Comparison of ENCODE assay signal across 26 cellular contexts in the genomic region with DNA sequence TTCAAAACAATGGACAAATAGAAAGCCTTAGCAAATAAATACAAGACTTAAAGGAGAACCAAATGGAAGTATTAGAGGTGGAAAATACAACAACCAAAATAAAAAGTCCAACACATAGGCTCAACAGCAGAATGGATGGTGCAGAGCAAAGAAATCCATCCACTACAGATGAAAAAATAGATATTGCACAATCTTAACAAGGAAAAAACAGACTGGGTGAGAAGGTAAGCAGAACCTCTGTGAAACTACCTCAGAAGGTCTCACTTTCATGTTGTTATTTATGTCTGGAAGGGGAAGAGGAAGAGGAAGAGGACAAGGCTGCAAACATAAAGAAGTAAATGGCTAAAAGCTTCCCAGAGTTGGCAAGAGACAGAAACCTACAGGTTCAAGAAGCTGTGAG.
"Had no signal": no experiment of that assay in that cellular context is flagged by ENCODE, and none has a peak within 500 bp of the region (broad histone marks: within the 10 kb centered on the region; RNA-seq: fewer than 3 reads in every experiment).

No MANE protein-coding gene starts in this region.

- ATAC-seq: activated CD8-positive, alpha-beta T cell treated with anti-CD3 and anti-CD28 coated beads, Interleukin-2, amount 10 ng/mL, durations not matched to agents 7 days and 5 days; PC-3 had no signal

- H3K36me3 ChIP-seq: brain microvascular endothelial cell, cardiac muscle cell had no signal

- H3K27me3 ChIP-seq: brain microvascular endothelial cell had no signal

- H3K27ac Mint-ChIP-seq: activated CD8-positive, alpha-beta T cell treated with anti-CD3 and anti-CD28 coated beads, Interleukin-2, amount 10 ng/mL, durations not matched to agents 7 days and 5 days; activated naive CD4-positive, alpha-beta T cell treated with anti-CD3 and anti-CD28 coated beads for 36 hours; activated naive CD8-positive, alpha-beta T cell; activated T-cell treated with anti-CD3 and anti-CD28 coated beads, Interleukin-2, amount 50 U/mL, for 24 hours; activated T-helper 1 cell treated with anti-CD3 and anti-CD28 coated beads, Interleukin-12 subunit alpha, Interleukin-12 subunit beta, Interleukin-2, Interleukin-4 antibody, amounts not matched to agents 30 ng/mL and 10 ng/mL and 1 ng/mL, durations not matched to agents 14 hours and 24 hours and 36 hours; T-helper 1 cell treated with Interleukin-12 subunit alpha and Interleukin-12 subunit beta and Interleukin-4 antibody, amounts not matched to agents 30 μg/mL and 1 μg/mL, for 36 hours had no signal

- H3K36me3 Mint-ChIP-seq: activated naive CD8-positive, alpha-beta T cell had no signal

- FAIRE-seq: colon, RCC 7860 had no signal

- DNase-seq: activated CD4-positive, alpha-beta T cell treated with anti-CD3 and anti-CD28 coated beads for 48 hours; activated CD4-positive, alpha-beta T cell treated with anti-CD3 and anti-CD28 coated beads, Interleukin-2, amount 50 U/mL, for 4 hours; activated CD4-positive, CD25-positive, alpha-beta regulatory T cell treated with anti-CD3 and anti-CD28 coated beads, Interleukin-2, amount 50 U/mL, for 72 hours; activated CD8-positive, alpha-beta memory T cell treated with anti-CD3 and anti-CD28 coated beads, Interleukin-2, amount 50 U/mL, for 48 hours; activated CD8-positive, alpha-beta T cell treated with anti-CD3 and anti-CD28 coated beads, Interleukin-2, amount 10 ng/mL, durations not matched to agents 7 days and 5 days; activated gamma-delta T cell; activated naive CD4-positive, alpha-beta T cell treated with anti-CD3 and anti-CD28 coated beads for 36 hours; activated T-cell treated with anti-CD3 and anti-CD28 coated beads, Interleukin-2, amount 50 U/mL, for 24 hours; amygdala; brain microvascular endothelial cell; Kasumi-1; NCI-H1092; NCI-H1417 treated with DMSO at 0.1 percent for 48 hours; NCI-H1694; NCI-H345; NCI-H510A; NCI-H526 treated with DMSO at 0.1 percent for 48 hours; NCI-H82; PC-3; SHP77 treated with DMSO at 0.1 percent for 48 hours had no signal

- H3K4me3 ChIP-seq: cardiac muscle cell had no signal

- H3K27ac ChIP-seq: brain microvascular endothelial cell, cardiac muscle cell had no signal

- H3K4me3 Mint-ChIP-seq: activated CD8-positive, alpha-beta T cell treated with anti-CD3 and anti-CD28 coated beads, Interleukin-2, amount 10 ng/mL, durations not matched to agents 7 days and 5 days; activated naive CD4-positive, alpha-beta T cell treated with anti-CD3 and anti-CD28 coated beads for 36 hours; activated naive CD8-positive, alpha-beta T cell; activated T-cell treated with anti-CD3 and anti-CD28 coated beads, Interleukin-2, amount 50 U/mL, for 24 hours; activated T-helper 1 cell treated with anti-CD3 and anti-CD28 coated beads, Interleukin-12 subunit alpha, Interleukin-12 subunit beta, Interleukin-2, Interleukin-4 antibody, amounts not matched to agents 30 ng/mL and 10 ng/mL and 1 ng/mL, durations not matched to agents 14 hours and 24 hours and 36 hours; T-helper 1 cell treated with Interleukin-12 subunit alpha and Interleukin-12 subunit beta and Interleukin-4 antibody, amounts not matched to agents 30 μg/mL and 1 μg/mL, for 36 hours had no signal
